Comparison of ENCODE assay signal across 10 cellular contexts in the genomic region with DNA sequence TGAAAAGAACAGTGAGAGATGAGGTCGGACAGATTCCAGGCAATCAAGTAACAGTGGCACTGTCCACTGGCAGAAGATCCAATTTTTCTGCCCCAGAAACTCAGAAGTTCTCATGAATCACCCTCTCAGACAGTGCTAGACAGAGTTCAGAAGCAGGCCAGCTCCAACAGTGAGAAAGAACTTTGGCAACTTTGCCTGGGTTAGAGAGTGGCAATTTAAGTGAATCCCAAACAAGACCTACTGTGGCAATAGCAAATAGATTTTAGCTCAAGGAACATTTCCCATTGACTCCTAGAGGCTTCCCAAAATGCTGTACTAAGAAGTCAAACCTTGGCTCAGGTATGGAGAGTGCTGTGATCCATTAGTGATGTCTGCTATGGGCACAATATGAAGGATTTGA. TPM values are rescaled to one million over a fixed set of nuclear protein-coding genes. Genes with fewer than 3 reads are reported as not detected.
DNase-seq lines count a peak whose midpoint lies in the region; ATAC-seq and TF ChIP-seq lines count a peak whose summit lies in the region.
"Had no signal": no experiment of that assay in that cellular context is flagged by ENCODE, and none has a peak within 500 bp of the region (broad histone marks: within the 10 kb centered on the region; RNA-seq: fewer than 3 reads in every experiment).

No MANE protein-coding gene starts in this region.

- peak overlapping the region; percentile 47 for H3K27ac Mint-ChIP-seq in T-helper 1 cell treated with Interleukin-12 subunit alpha and Interleukin-12 subunit beta and Interleukin-4 antibody, amounts not matched to agents 30 μg/mL and 1 μg/mL, for 36 hours
- peak overlapping the region; percentile 41 for H3K27ac Mint-ChIP-seq in activated CD4-positive, alpha-beta memory T cell treated with anti-CD3 and anti-CD28 coated beads, Interleukin-2, amount 10 ng/mL, durations not matched to agents 7 days and 5 days
- peak overlapping the region; percentile 82 for H3K27ac Mint-ChIP-seq in stimulated activated memory B cell treated with anti-CD40 and anti-IgM and Interleukin-4, amounts not matched to agents 10 μg/mL and 1 μg/mL and 100 μg/mL, for 72 hours

- no peaks in the 10 kb centered on the region for H3K27me3 Mint-ChIP-seq in T-helper 1 cell treated with Interleukin-12 subunit alpha and Interleukin-12 subunit beta and Interleukin-4 antibody, amounts not matched to agents 30 μg/mL and 1 μg/mL, for 36 hours (ENCODE audit: low read depth)
- no peaks in the 10 kb centered on the region for H3K27me3 Mint-ChIP-seq in activated CD4-positive, alpha-beta memory T cell treated with anti-CD3 and anti-CD28 coated beads, Interleukin-2, amount 10 ng/mL, durations not matched to agents 7 days and 5 days
- no peaks in the 10 kb centered on the region for H3K27me3 Mint-ChIP-seq in stimulated activated memory B cell treated with anti-CD40 and anti-IgM and Interleukin-4, amounts not matched to agents 10 μg/mL and 1 μg/mL and 100 μg/mL, for 72 hours

- no peaks in the 10 kb centered on the region for H3K9me3 ChIP-seq in fibroblast of lung (ENCODE audit: control insufficient read depth, insufficient read depth, low read depth, low read length)

- no peak overlapping the region for H3K9ac ChIP-seq in fibroblast of lung (ENCODE audit: insufficient read depth, low read length)

- H3K27me3 ChIP-seq in fibroblast of lung (ENCODE audit: control insufficient read depth, insufficient read depth, low read length) = no peaks in the 10 kb centered on the region

- DNase-seq in T-helper 1 cell (no peak), fibroblast of lung (ENCODE audit: low read depth in 2 of 2) (peak in 1 of 2 donors; percentile 69)
- no peak for DNase-seq in activated CD4-positive, alpha-beta memory T cell treated with anti-CD3 and anti-CD28 coated beads, Interleukin-2, amount 10 ng/mL, durations not matched to agents 7 days and 5 days
- DNase-seq: NCI-H1694 had no signal

- no peak overlapping the region for H3K4me3 ChIP-seq in fibroblast of lung (replicated peaks in 1 of 4; ENCODE audit: control extremely low read depth in 1 of 4, insufficient read depth in 1 of 4, low read depth in 3 of 4, low read length in 4 of 4)

- H3K4me1 ChIP-seq in fibroblast of lung (ENCODE audit: control insufficient read depth, extremely low read depth, insufficient read depth, low read length) = peaks cover 8% of the 10 kb centered on the region

- peaks cover 75% of the 10 kb centered on the region for H3K4me1 Mint-ChIP-seq in T-helper 1 cell treated with Interleukin-12 subunit alpha and Interleukin-12 subunit beta and Interleukin-4 antibody, amounts not matched to agents 30 μg/mL and 1 μg/mL, for 36 hours (ENCODE audit: low read depth)
- peaks cover 93% of the 10 kb centered on the region for H3K4me1 Mint-ChIP-seq in activated CD4-positive, alpha-beta memory T cell treated with anti-CD3 and anti-CD28 coated beads, Interleukin-2, amount 10 ng/mL, durations not matched to agents 7 days and 5 days
- peaks cover 97% of the 10 kb centered on the region for H3K4me1 Mint-ChIP-seq in stimulated activated memory B cell treated with anti-CD40 and anti-IgM and Interleukin-4, amounts not matched to agents 10 μg/mL and 1 μg/mL and 100 μg/mL, for 72 hours

- H4K20me1 ChIP-seq in fibroblast of lung (ENCODE audit: control insufficient read depth, extremely low read depth, insufficient read depth, low read length) = no peaks in the 10 kb centered on the region

- H3K9me3 Mint-ChIP-seq in T-helper 1 cell treated with Interleukin-12 subunit alpha and Interleukin-12 subunit beta and Interleukin-4 antibody, amounts not matched to agents 30 μg/mL and 1 μg/mL, for 36 hours = peaks cover 15% of the 10 kb centered on the region
- H3K9me3 Mint-ChIP-seq in activated CD4-positive, alpha-beta memory T cell treated with anti-CD3 and anti-CD28 coated beads, Interleukin-2, amount 10 ng/mL, durations not matched to agents 7 days and 5 days = peaks cover 20% of the 10 kb centered on the region
- no peaks in the 10 kb centered on the region for H3K9me3 Mint-ChIP-seq in stimulated activated memory B cell treated with anti-CD40 and anti-IgM and Interleukin-4, amounts not matched to agents 10 μg/mL and 1 μg/mL and 100 μg/mL, for 72 hours

- H3K4me3 Mint-ChIP-seq in T-helper 1 cell treated with Interleukin-12 subunit alpha and Interleukin-12 subunit beta and Interleukin-4 antibody, amounts not matched to agents 30 μg/mL and 1 μg/mL, for 36 hours = no peak overlapping the region
- H3K4me3 Mint-ChIP-seq in activated CD4-positive, alpha-beta memory T cell treated with anti-CD3 and anti-CD28 coated beads, Interleukin-2, amount 10 ng/mL, durations not matched to agents 7 days and 5 days = no peak overlapping the region
- no peak overlapping the region for H3K4me3 Mint-ChIP-seq in stimulated activated memory B cell treated with anti-CD40 and anti-IgM and Interleukin-4, amounts not matched to agents 10 μg/mL and 1 μg/mL and 100 μg/mL, for 72 hours

- peaks cover 99% of the 10 kb centered on the region for H3K79me2 ChIP-seq in fibroblast of lung (ENCODE audit: control insufficient read depth, insufficient read depth, low read length)

- H2AFZ ChIP-seq in fibroblast of lung (ENCODE audit: low read length) = no peak overlapping the region

- peaks cover 81% of the 10 kb centered on the region for H3K36me3 Mint-ChIP-seq in T-helper 1 cell treated with Interleukin-12 subunit alpha and Interleukin-12 subunit beta and Interleukin-4 antibody, amounts not matched to agents 30 μg/mL and 1 μg/mL, for 36 hours (ENCODE audit: low read depth)
- H3K36me3 Mint-ChIP-seq in activated CD4-positive, alpha-beta memory T cell treated with anti-CD3 and anti-CD28 coated beads, Interleukin-2, amount 10 ng/mL, durations not matched to agents 7 days and 5 days (ENCODE audit: low read depth) = peaks cover 96% of the 10 kb centered on the region
- H3K36me3 Mint-ChIP-seq in stimulated activated memory B cell treated with anti-CD40 and anti-IgM and Interleukin-4, amounts not matched to agents 10 μg/mL and 1 μg/mL and 100 μg/mL, for 72 hours = peaks cover 44% of the 10 kb centered on the region

- peaks cover 11% of the 10 kb centered on the region for H3K36me3 ChIP-seq in fibroblast of lung (ENCODE audit: control insufficient read depth, insufficient read depth, low read length)

- no peak for TF ChIP-seq CTCF in fibroblast of lung (conservative IDR thresholded peaks at IDR 0.05 in 1 of 2, IDR thresholded peaks at IDR 0.05 in 1 of 2; ENCODE audit: low read depth in 1 of 2, low read length in 2 of 2)

- CTCF ChIA-PET in activated CD4-positive, alpha-beta memory T cell treated with anti-CD3 and anti-CD28 coated beads, Interleukin-2, amount 10 ng/mL, durations not matched to agents 7 days and 5 days (lab: Charles Lee) = interaction anchor here (0.8 to 7.5 kb wide), 3 partner anchors 9 to 19 kb away, joined by 3 to 62 read pairs (median 6); no protein-coding TSS in a partner anchor

- ATAC-seq in stimulated activated memory B cell treated with anti-CD40 and anti-IgM and Interleukin-4, amounts not matched to agents 10 μg/mL and 1 μg/mL and 100 μg/mL, for 72 hours = no peak
- no peak for ATAC-seq in GM18907 (IDR thresholded peaks at IDR 0.05; ENCODE audit: unreplicated experiment)
- ATAC-seq in GM19467 (IDR thresholded peaks at IDR 0.05; ENCODE audit: unreplicated experiment) = no peak
- no peak for ATAC-seq in GM18873 (IDR thresholded peaks at IDR 0.05; ENCODE audit: low FRiP score, unreplicated experiment)

- H3K27ac ChIP-seq in fibroblast of lung (ENCODE audit: insufficient read depth, low read length) = peak overlapping the region; percentile 6
- H3K27ac ChIP-seq: 22Rv1 had no signal

- POLR2A ChIA-PET in activated CD4-positive, alpha-beta memory T cell treated with anti-CD3 and anti-CD28 coated beads, Interleukin-2, amount 10 ng/mL, durations not matched to agents 7 days and 5 days (lab: Charles Lee) = interaction anchor here (4.7 to 15.4 kb wide), 2 partner anchors 12 to 17 kb away, joined by 29 to 634 read pairs; a partner anchor contains a TSS

- H3K4me2 ChIP-seq in fibroblast of lung (ENCODE audit: extremely low read depth, insufficient read depth, low read length) = no peak overlapping the region

RNA-seq across cellular contexts. Expression of a gene that starts 12.3 kb away (rescaled TPM):
- 100 to 1,000 TPM; 634 to 645 TPM for total RNA-seq in activated CD4-positive, alpha-beta memory T cell treated with anti-CD3 and anti-CD28 coated beads, Interleukin-2, amount 10 ng/mL, durations not matched to agents 7 days and 5 days
- 446 and 660 TPM in 2 replicates for total RNA-seq in fibroblast of lung
- polyA plus RNA-seq in fibroblast of lung = 980 and 2,078 TPM in 2 replicates
- polyA plus RNA-seq in fibroblast of lung (2012) = 599 and 1,130 TPM in 2 replicates
- 898 and 1,775 TPM in 2 replicates for polyA minus RNA-seq in fibroblast of lung (ENCODE audit: low replicate concordance)
